In genomic region chr1:185050823-185051451, GRCh38 we compare ENCODE assay signal across 15 cellular contexts. TPM values are rescaled to one million over a fixed set of nuclear protein-coding genes. Genes with fewer than 3 reads are reported as not detected.
A peak's percentile ranks its signal among the peaks of the same experiment; 100 is the strongest.
DNase-seq lines count a peak whose midpoint lies in the region; TF ChIP-seq lines count a peak whose summit lies in the region.
"Had no signal": no experiment of that assay in that cellular context is flagged by ENCODE, and none has a peak within 500 bp of the region (broad histone marks: within the 10 kb centered on the region; RNA-seq: fewer than 3 reads in every experiment).

No MANE protein-coding gene starts in this region.

- H3K4me3 ChIP-seq in Caco-2 (ENCODE audit: low read depth, low read length), result no peak overlapping the region
- no peak overlapping the region for H3K4me3 ChIP-seq in CD4-positive, alpha-beta memory T cell (ENCODE audit: low read length in 2 of 2)
- H3K4me3 ChIP-seq: coronary artery, lung had no signal

- no peaks in the 10 kb centered on the region for H3K9me3 Mint-ChIP-seq in Caco-2 (ENCODE audit: unreplicated experiment)
- H3K9me3 Mint-ChIP-seq in CD4-positive, alpha-beta memory T cell, result peaks cover 0 to 4% (median 0%) of the 10 kb centered on the region in 8 donors
- H3K9me3 Mint-ChIP-seq: activated naive CD4-positive, alpha-beta T cell treated with anti-CD3 and anti-CD28 coated beads, Interleukin-2, amount 10 ng/mL, durations not matched to agents 7 days and 5 days had no signal

- DNase-seq in AML-193 (lab: John Stamatoyannopoulos, UW) (peak; percentile 19 to 33), COR-L47 (lab: John Stamatoyannopoulos, UW) (peak; percentile 41), NCI-H345 (lab: John Stamatoyannopoulos, UW) (peak; percentile 76), epidermal melanocyte (ENCODE audit: insufficient read length, low spot score) (peak; percentile 34), Caco-2 (no peak)
- DNase-seq in stimulated activated CD8-positive, alpha-beta memory T cell treated with anti-CD3 and anti-CD28 coated beads, Interleukin-4, amount 100 ng/mL, for 48 hours, result no peak
- no peak for DNase-seq in CD4-positive, alpha-beta memory T cell
- DNase-seq: activated naive CD4-positive, alpha-beta T cell treated with anti-CD3 and anti-CD28 coated beads, Interleukin-2, amount 10 ng/mL, durations not matched to agents 7 days and 5 days; BE2C; glutamatergic neuron; naive thymus-derived CD4-positive, alpha-beta T cell; NCI-H2029 treated with DMSO at 0.1 percent for 48 hours had no signal

- no peaks in the 10 kb centered on the region for H3K27me3 ChIP-seq in Caco-2 (replicated peaks; ENCODE audit: control insufficient read depth, insufficient read depth, low read length)
- H3K27me3 ChIP-seq in CD4-positive, alpha-beta memory T cell (ENCODE audit: insufficient read depth, low read length), result no peaks in the 10 kb centered on the region
- H3K27me3 ChIP-seq: BE2C had no signal

- H3K9me3 ChIP-seq in Caco-2, result no peaks in the 10 kb centered on the region
- no peaks in the 10 kb centered on the region for H3K9me3 ChIP-seq in CD4-positive, alpha-beta memory T cell (ENCODE audit: control insufficient read depth in 1 of 2, low read length in 2 of 2)
- H3K9me3 ChIP-seq: BE2C had no signal

- intact Hi-C loops in Caco-2 (cut with micrococcal nuclease; ENCODE audit: unreplicated experiment), result no loop called here
- intact Hi-C loops in CD4-positive, alpha-beta memory T cell (cut with micrococcal nuclease), result loop anchor here (5.0 kb wide), 1 partner anchor 51 kb away; no protein-coding TSS in a partner anchor

- no peak overlapping the region for H3K27ac Mint-ChIP-seq in Caco-2 (ENCODE audit: unreplicated experiment)
- no peak overlapping the region for H3K27ac Mint-ChIP-seq in CD4-positive, alpha-beta memory T cell
- H3K27ac Mint-ChIP-seq: activated naive CD4-positive, alpha-beta T cell treated with anti-CD3 and anti-CD28 coated beads, Interleukin-2, amount 10 ng/mL, durations not matched to agents 7 days and 5 days; naive thymus-derived CD4-positive, alpha-beta T cell had no signal

- H3K27me3 Mint-ChIP-seq in Caco-2 (ENCODE audit: insufficient read depth, unreplicated experiment), result no peaks in the 10 kb centered on the region
- H3K27me3 Mint-ChIP-seq in CD4-positive, alpha-beta memory T cell, result no peaks in the 10 kb centered on the region

- TF ChIP-seq CTCF in Caco-2 (IDR thresholded peaks at IDR 0.05; ENCODE audit: insufficient read depth in 1 of 2, low read depth in 1 of 2, low read length in 1 of 2, severe bottlenecking in 1 of 2, unreplicated experiment in 1 of 2), result no peak

- no peaks in the 10 kb centered on the region for H3K36me3 Mint-ChIP-seq in Caco-2 (ENCODE audit: insufficient read depth, unreplicated experiment)
- peaks cover 8 to 13% of the 10 kb centered on the region in 2 donors for H3K36me3 Mint-ChIP-seq in CD4-positive, alpha-beta memory T cell

- BruUV-seq in Caco-2 (replicated peaks; lab: Mats Ljungman, UMichigan), result no TSS peak

- no peak overlapping the region for H3K4me3 Mint-ChIP-seq in Caco-2 (ENCODE audit: unreplicated experiment)
- H3K4me3 Mint-ChIP-seq in CD4-positive, alpha-beta memory T cell, result peak overlapping the region in 1 of 8 donors; percentile 38
- H3K4me3 Mint-ChIP-seq: activated naive CD4-positive, alpha-beta T cell treated with anti-CD3 and anti-CD28 coated beads, Interleukin-2, amount 10 ng/mL, durations not matched to agents 7 days and 5 days had no signal

- H3K36me3 ChIP-seq in Caco-2 (ENCODE audit: control insufficient read depth, insufficient read depth, low read length), result no peaks in the 10 kb centered on the region
- H3K36me3 ChIP-seq in CD4-positive, alpha-beta memory T cell (ENCODE audit: insufficient read depth, low read length), result no peaks in the 10 kb centered on the region
- H3K36me3 ChIP-seq: BE2C had no signal

- peaks cover 6% of the 10 kb centered on the region for H3K4me1 Mint-ChIP-seq in Caco-2 (ENCODE audit: low read depth, unreplicated experiment)
- peaks cover 43 to 71% (median 53%) of the 10 kb centered on the region in 4 donors for H3K4me1 Mint-ChIP-seq in CD4-positive, alpha-beta memory T cell

- POLR2A ChIA-PET in Caco-2 (lab: Charles Lee), result no interaction called here
- POLR2A ChIA-PET in CD4-positive, alpha-beta memory T cell (lab: Charles Lee; ENCODE audit: partially characterized antibody), result no interaction called here

- H3K27ac ChIP-seq in CD4-positive, alpha-beta memory T cell (ENCODE audit: low read depth, low read length), result no peak overlapping the region
- H3K27ac ChIP-seq: coronary artery, parathyroid adenoma had no signal

- CTCF ChIA-PET in Caco-2 (lab: Charles Lee), result no interaction called here
- CTCF ChIA-PET in CD4-positive, alpha-beta memory T cell (lab: Charles Lee; ENCODE audit: partially characterized antibody), result no interaction called here

- peaks cover 10% of the 10 kb centered on the region; the same call in 1 of the 2 replicates for H3K4me1 ChIP-seq in Caco-2
- peaks cover 22% of the 10 kb centered on the region for H3K4me1 ChIP-seq in CD4-positive, alpha-beta memory T cell (ENCODE audit: insufficient read depth, low read length)
- H3K4me1 ChIP-seq: BE2C had no signal

RNA-seq across cellular contexts. Expression of gene RNF2, which starts 5.6 kb away (rescaled TPM):
- 27.1 and 31.7 TPM in 2 replicates for total RNA-seq in Caco-2 (2022)
- 10 to 100 TPM; 27.0 TPM for total RNA-seq in CD4-positive, alpha-beta memory T cell
- 10 to 100 TPM; 26.5 to 37.1 TPM for polyA plus RNA-seq in CD4-positive, alpha-beta memory T cell

Comparison
In these comparisons a context has a peak if more than half of its experiments do, and no peak if none do; other contexts are left out.
1. DNase-seq: peak in AML-193 (2 of 2), COR-L47 (single experiment), NCI-H345 (single experiment) and epidermal melanocyte (single experiment); none in Caco-2 (0 of 2), stimulated activated CD8-positive, alpha-beta memory T cell treated with anti-CD3 and anti-CD28 coated beads, Interleukin-4, amount 100 ng/mL, for 48 hours (single experiment) and CD4-positive, alpha-beta memory T cell (0 of 5).